ENCODE assay signal across 16 cellular contexts in genomic region chr4:94036964-94037363, GRCh38.
DNase-seq lines count a peak whose midpoint lies in the region; ATAC-seq and TF ChIP-seq lines count a peak whose summit lies in the region.
"Had no signal": no experiment of that assay in that cellular context is flagged by ENCODE, and none has a peak within 500 bp of the region (broad histone marks: within the 10 kb centered on the region; RNA-seq: fewer than 3 reads in every experiment).

No MANE protein-coding gene starts in this region.

- H3K4me3 ChIP-seq in neural progenitor cell, result no peak overlapping the region
- H3K4me3 ChIP-seq: coronary artery, psoas muscle had no signal

- no peaks in the 10 kb centered on the region for H3K27me3 Mint-ChIP-seq in activated T-cell treated with anti-CD3 and anti-CD28 coated beads, Interleukin-2, amount 50 U/mL, for 4 hours (ENCODE audit: low read depth)
- H3K27me3 Mint-ChIP-seq in neural progenitor cell (ENCODE audit: insufficient read depth, low read depth), result no peaks in the 10 kb centered on the region
- H3K27me3 Mint-ChIP-seq: activated CD8-positive, alpha-beta memory T cell treated with anti-CD3 and anti-CD28 coated beads, Interleukin-2, amount 10 ng/mL, durations not matched to agents 7 days and 5 days had no signal

- no peak for TF ChIP-seq CTCF in neural progenitor cell (IDR thresholded peaks at IDR 0.05)

- no peak overlapping the region for H3K4me2 ChIP-seq in neural progenitor cell

- H3K27ac ChIP-seq in neural progenitor cell, result no peak overlapping the region
- H3K27ac ChIP-seq: coronary artery, HL-60, psoas muscle had no signal

- no peak overlapping the region for H3K4me3 Mint-ChIP-seq in activated T-cell treated with anti-CD3 and anti-CD28 coated beads, Interleukin-2, amount 50 U/mL, for 4 hours
- H3K4me3 Mint-ChIP-seq in neural progenitor cell, result no peak overlapping the region
- H3K4me3 Mint-ChIP-seq: activated CD8-positive, alpha-beta memory T cell treated with anti-CD3 and anti-CD28 coated beads, Interleukin-2, amount 10 ng/mL, durations not matched to agents 7 days and 5 days; mesothelial cell of epicardium; stimulated activated effector memory CD8-positive, alpha-beta T cell treated with anti-CD3 and anti-CD28 coated beads, Interleukin-12 subunit alpha, Interleukin-12 subunit beta, amount 100 ng/mL, for 72 hours had no signal

- no peaks in the 10 kb centered on the region for H3K36me3 Mint-ChIP-seq in activated T-cell treated with anti-CD3 and anti-CD28 coated beads, Interleukin-2, amount 50 U/mL, for 4 hours (ENCODE audit: insufficient read depth)
- H3K36me3 Mint-ChIP-seq in neural progenitor cell, result no peaks in the 10 kb centered on the region
- H3K36me3 Mint-ChIP-seq: activated CD8-positive, alpha-beta memory T cell treated with anti-CD3 and anti-CD28 coated beads, Interleukin-2, amount 10 ng/mL, durations not matched to agents 7 days and 5 days; mesothelial cell of epicardium; stimulated activated effector memory CD8-positive, alpha-beta T cell treated with anti-CD3 and anti-CD28 coated beads, Interleukin-12 subunit alpha, Interleukin-12 subunit beta, amount 100 ng/mL, for 72 hours had no signal

- intact Hi-C loops in sciatic nerve (cut with DNase I), result no loop called here

- no peak overlapping the region for H2AFZ ChIP-seq in neural progenitor cell (replicated peaks)

- no peaks in the 10 kb centered on the region for H3K27me3 ChIP-seq in neural progenitor cell

- H3K9me3 ChIP-seq in neural progenitor cell (ENCODE audit: low read depth), result no peaks in the 10 kb centered on the region
- H3K9me3 ChIP-seq: psoas muscle had no signal

- no peak overlapping the region for H3K9ac ChIP-seq in neural progenitor cell

- peak; percentile 79 for ATAC-seq in GM18508 (IDR thresholded peaks at IDR 0.05; ENCODE audit: insufficient read depth, unreplicated experiment)
- ATAC-seq in GM21786 (IDR thresholded peaks at IDR 0.05; ENCODE audit: unreplicated experiment), result peak; percentile 73
- no peak for ATAC-seq in GM18505 (IDR thresholded peaks at IDR 0.05; ENCODE audit: unreplicated experiment)
- ATAC-seq in sciatic nerve, result no peak
- no peak for ATAC-seq in activated T-cell treated with anti-CD3 and anti-CD28 coated beads, Interleukin-2, amount 50 U/mL, for 4 hours
- ATAC-seq: activated CD8-positive, alpha-beta memory T cell treated with anti-CD3 and anti-CD28 coated beads, Interleukin-2, amount 10 ng/mL, durations not matched to agents 7 days and 5 days; psoas muscle; stimulated activated effector memory CD8-positive, alpha-beta T cell treated with anti-CD3 and anti-CD28 coated beads, Interleukin-12 subunit alpha, Interleukin-12 subunit beta, amount 100 ng/mL, for 72 hours had no signal

- H3K79me2 ChIP-seq in neural progenitor cell (ENCODE audit: low read depth), result no peaks in the 10 kb centered on the region

- DNase-seq in HPDE6-E6E7 (ENCODE audit: extremely low spot score) (peak; percentile 3), iris pigment epithelial cell (ENCODE audit: low read depth) (peak; percentile 1), sciatic nerve (ENCODE audit: low spot score) (no peak), neural progenitor cell (ENCODE audit: low spot score) (no peak)
- no peak for DNase-seq in activated T-cell treated with anti-CD3 and anti-CD28 coated beads, Interleukin-2, amount 50 U/mL, for 4 hours
- DNase-seq: activated CD8-positive, alpha-beta memory T cell treated with anti-CD3 and anti-CD28 coated beads, Interleukin-2, amount 10 ng/mL, durations not matched to agents 7 days and 5 days; DMS79 treated with DMSO at 0.1 percent for 48 hours; psoas muscle; stimulated activated CD4-positive, alpha-beta T cell treated with anti-CD3 and anti-CD28 coated beads, Interleukin-2, amount 100 ng/mL, for 24 hours had no signal

- no peak overlapping the region for H3K27ac Mint-ChIP-seq in neural progenitor cell
- H3K27ac Mint-ChIP-seq: activated CD8-positive, alpha-beta memory T cell treated with anti-CD3 and anti-CD28 coated beads, Interleukin-2, amount 10 ng/mL, durations not matched to agents 7 days and 5 days; mesothelial cell of epicardium; stimulated activated effector memory CD8-positive, alpha-beta T cell treated with anti-CD3 and anti-CD28 coated beads, Interleukin-12 subunit alpha, Interleukin-12 subunit beta, amount 100 ng/mL, for 72 hours had no signal

- peaks cover 5% of the 10 kb centered on the region for H3K9me3 Mint-ChIP-seq in activated T-cell treated with anti-CD3 and anti-CD28 coated beads, Interleukin-2, amount 50 U/mL, for 4 hours
- no peaks in the 10 kb centered on the region for H3K9me3 Mint-ChIP-seq in neural progenitor cell
- H3K9me3 Mint-ChIP-seq: mesothelial cell of epicardium; stimulated activated effector memory CD8-positive, alpha-beta T cell treated with anti-CD3 and anti-CD28 coated beads, Interleukin-12 subunit alpha, Interleukin-12 subunit beta, amount 100 ng/mL, for 72 hours had no signal

- H3K4me1 ChIP-seq in neural progenitor cell, result no peaks in the 10 kb centered on the region
- H3K4me1 ChIP-seq: psoas muscle had no signal

- no peaks in the 10 kb centered on the region for H3F3A ChIP-seq in neural progenitor cell (ENCODE audit: low read depth)

- TF ChIP-seq POLR2A in GM18505 (IDR thresholded peaks at IDR 0.05; ENCODE audit: borderline replicate concordance, extremely low read depth, insufficient read depth, insufficient read length), result no peak

- no peaks in the 10 kb centered on the region for H3K4me1 Mint-ChIP-seq in activated T-cell treated with anti-CD3 and anti-CD28 coated beads, Interleukin-2, amount 50 U/mL, for 4 hours (ENCODE audit: low read depth)
- peaks cover 23% of the 10 kb centered on the region for H3K4me1 Mint-ChIP-seq in neural progenitor cell
- H3K4me1 Mint-ChIP-seq: activated CD8-positive, alpha-beta memory T cell treated with anti-CD3 and anti-CD28 coated beads, Interleukin-2, amount 10 ng/mL, durations not matched to agents 7 days and 5 days; mesothelial cell of epicardium; stimulated activated effector memory CD8-positive, alpha-beta T cell treated with anti-CD3 and anti-CD28 coated beads, Interleukin-12 subunit alpha, Interleukin-12 subunit beta, amount 100 ng/mL, for 72 hours had no signal

- H4K20me1 ChIP-seq in neural progenitor cell (ENCODE audit: low read depth), result no peaks in the 10 kb centered on the region

- no peaks in the 10 kb centered on the region for H3K36me3 ChIP-seq in neural progenitor cell

Comparison
In these comparisons a context has a peak if more than half of its experiments do, and no peak if none do; other contexts are left out.
1. ATAC-seq: peak in GM18508 (single experiment) and GM21786 (single experiment); none in GM18505 (single experiment), sciatic nerve (single experiment) and activated T-cell treated with anti-CD3 and anti-CD28 coated beads, Interleukin-2, amount 50 U/mL, for 4 hours (0 of 2).
2. DNase-seq: peak in HPDE6-E6E7 (single experiment) and iris pigment epithelial cell (single experiment); none in sciatic nerve (single experiment), activated T-cell treated with anti-CD3 and anti-CD28 coated beads, Interleukin-2, amount 50 U/mL, for 4 hours (single experiment) and neural progenitor cell (single experiment).